ENCODE assay signal across 8 cellular contexts in the genomic region with DNA sequence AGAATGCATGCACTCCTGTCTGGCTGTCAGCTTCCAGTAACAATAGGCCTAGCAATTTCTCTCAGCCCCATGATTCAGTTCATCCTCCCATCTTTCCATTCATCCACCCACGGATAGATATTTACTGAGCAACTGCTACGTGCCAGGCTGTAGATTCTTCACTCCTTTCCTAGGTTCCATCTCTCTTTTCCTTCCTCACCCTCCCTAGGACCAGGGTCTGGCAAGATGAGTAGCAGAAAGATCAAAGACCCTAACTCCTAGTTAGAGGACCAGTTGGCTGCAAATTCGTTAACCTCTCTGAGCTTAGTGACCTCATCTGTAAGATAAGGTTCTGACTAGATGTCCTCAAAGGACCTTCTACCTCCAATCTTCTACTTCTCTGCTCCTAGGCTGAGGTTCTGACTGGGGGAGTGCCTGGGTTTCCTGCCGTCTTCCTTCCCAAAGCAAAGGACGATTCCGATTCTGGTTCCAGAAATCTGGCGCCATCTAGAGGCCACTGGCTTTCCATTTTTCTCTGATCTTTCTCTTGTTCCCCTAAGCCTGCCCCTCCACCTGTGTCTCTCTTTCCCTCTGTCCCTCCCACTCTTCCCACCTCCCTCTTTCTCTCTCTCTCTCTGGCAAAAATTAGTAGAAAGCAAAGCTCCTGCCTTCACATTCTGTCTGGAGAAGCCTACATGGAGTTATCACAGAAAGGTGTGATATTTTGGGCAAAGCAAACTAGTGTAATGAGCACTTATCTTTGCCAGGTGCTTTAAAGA. TPM values are rescaled to one million over a fixed set of nuclear protein-coding genes. Genes with fewer than 3 reads are reported as not detected.
DNase-seq lines count a peak whose midpoint lies in the region; ATAC-seq lines count a peak whose summit lies in the region.

No MANE protein-coding gene starts in this region.

- no peak for ATAC-seq in HG03432 (IDR thresholded peaks at IDR 0.05; ENCODE audit: unreplicated experiment)

- no peaks in the 10 kb centered on the region for H3K36me3 Mint-ChIP-seq in activated CD4-positive, alpha-beta memory T cell treated with anti-CD3 and anti-CD28 coated beads for 36 hours

- no peak overlapping the region for H3K4me3 ChIP-seq in H7 (ENCODE audit: insufficient read depth, low read depth, low read length)

- no peaks in the 10 kb centered on the region for H3K9me3 Mint-ChIP-seq in activated CD4-positive, alpha-beta memory T cell treated with anti-CD3 and anti-CD28 coated beads for 36 hours

- POLR2A ChIA-PET in activated CD4-positive, alpha-beta memory T cell treated with anti-CD3 and anti-CD28 coated beads for 36 hours (lab: Charles Lee), result interaction anchor here (1.0 kb wide), 1 partner anchor 140 kb away, joined by 3 read pairs; no protein-coding TSS in a partner anchor

- H3K4me3 Mint-ChIP-seq in activated CD4-positive, alpha-beta memory T cell treated with anti-CD3 and anti-CD28 coated beads for 36 hours, result no peak overlapping the region

- intact Hi-C loops in activated CD4-positive, alpha-beta memory T cell treated with anti-CD3 and anti-CD28 coated beads for 36 hours (cut with micrococcal nuclease), result loop anchor here (1.0 to 2.0 kb wide), 3 partner anchors 200 to 298 kb away; no protein-coding TSS in a partner anchor

- DNase-seq in Ammon's horn (ENCODE audit: low spot score) (peak; percentile 82), H7 (peak; percentile 88), NCI-H748 (lab: John Stamatoyannopoulos, UW; ENCODE audit: unreplicated experiment) (peak; percentile 60), ecto neural progenitor cell (ENCODE audit: low spot score) (peak; percentile 80), medulla oblongata (ENCODE audit: extremely low spot score) (peak; percentile 93)
- DNase-seq in activated CD4-positive, alpha-beta memory T cell treated with anti-CD3 and anti-CD28 coated beads for 36 hours, result peak; percentile 76
- DNase-seq in stimulated activated CD8-positive, alpha-beta memory T cell treated with anti-CD3 and anti-CD28 coated beads, Interleukin-15, amount 100 ng/mL, for 48 hours (ENCODE audit: low read depth in 2 of 2), result peak; percentile 26 to 38

- H3K27me3 Mint-ChIP-seq in activated CD4-positive, alpha-beta memory T cell treated with anti-CD3 and anti-CD28 coated beads for 36 hours, result peaks cover 2% of the 10 kb centered on the region

- peaks cover 7% of the 10 kb centered on the region for H3K4me1 Mint-ChIP-seq in activated CD4-positive, alpha-beta memory T cell treated with anti-CD3 and anti-CD28 coated beads for 36 hours (ENCODE audit: low read depth)

- no peak overlapping the region for H3K27ac Mint-ChIP-seq in activated CD4-positive, alpha-beta memory T cell treated with anti-CD3 and anti-CD28 coated beads for 36 hours

- CTCF ChIA-PET in activated CD4-positive, alpha-beta memory T cell treated with anti-CD3 and anti-CD28 coated beads for 36 hours (lab: Charles Lee), result interaction anchor here (0.6 to 6.1 kb wide), 27 partner anchors 9 to 1024 kb away, joined by 3 to 85 read pairs (median 3); a partner anchor contains a TSS

- no peaks in the 10 kb centered on the region for H3K36me3 ChIP-seq in H7 (replicated peaks; ENCODE audit: control insufficient read depth, insufficient read depth, low read length)

- no peaks in the 10 kb centered on the region for H3K27me3 ChIP-seq in H7 (ENCODE audit: control insufficient read depth, insufficient read depth, low read length)

RNA-seq across cellular contexts. Expression of a gene that starts 26.2 kb away (rescaled TPM):
- total RNA-seq in H7 (2014; rRNA removed; shearing (Covaris generic)), result not detected in 2 replicates
- total RNA-seq in activated CD4-positive, alpha-beta memory T cell treated with anti-CD3 and anti-CD28 coated beads for 36 hours, result not detected

RNA-seq across cellular contexts. Expression of a gene that starts 56.8 kb away (rescaled TPM):
- total RNA-seq in H7 (2014; rRNA removed; shearing (Covaris generic)), result 35.0 and 35.1 TPM in 2 replicates
- 10 to 100 TPM; 65.6 to 67.0 TPM for total RNA-seq in activated CD4-positive, alpha-beta memory T cell treated with anti-CD3 and anti-CD28 coated beads for 36 hours

Comparison
In these comparisons a context has a peak if more than half of its experiments do, and no peak if none do; other contexts are left out.
1. DNase-seq: peak in every context shown above with its lines; median percentile 93 in medulla oblongata; 88 in H7; 82 in Ammon's horn; 80 in ecto neural progenitor cell; 76 in activated CD4-positive, alpha-beta memory T cell treated with anti-CD3 and anti-CD28 coated beads for 36 hours; 60 in NCI-H748; 32 in stimulated activated CD8-positive, alpha-beta memory T cell treated with anti-CD3 and anti-CD28 coated beads, Interleukin-15, amount 100 ng/mL, for 48 hours.